In the genomic region with DNA sequence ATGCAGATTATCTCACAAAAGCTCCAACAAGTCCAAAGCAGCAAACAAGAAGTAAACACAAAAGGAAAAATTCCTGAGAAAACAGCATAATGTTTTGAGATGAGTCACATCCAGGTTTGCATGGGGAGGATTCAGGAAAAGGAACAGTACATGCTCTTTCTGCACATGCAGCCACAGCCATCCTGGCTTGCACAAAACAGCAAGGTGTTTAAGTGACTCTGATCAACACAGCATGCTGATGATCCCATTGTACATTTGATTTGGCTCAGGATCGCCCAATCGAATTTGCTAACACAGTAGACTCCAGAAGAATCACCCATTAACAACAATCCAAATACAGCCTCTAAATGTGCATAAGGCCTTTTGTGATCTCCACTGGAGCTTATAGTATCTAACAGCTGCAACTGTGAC, we compare ENCODE assay signal across 14 cellular contexts.
DNase-seq lines count a peak whose midpoint lies in the region; ATAC-seq and TF ChIP-seq lines count a peak whose summit lies in the region.
"Had no signal": no experiment of that assay in that cellular context is flagged by ENCODE, and none has a peak within 500 bp of the region (broad histone marks: within the 10 kb centered on the region; RNA-seq: fewer than 3 reads in every experiment).

No MANE protein-coding gene starts in this region.

- no peak overlapping the region for H4K8ac ChIP-seq in neuronal stem cell (ENCODE audit: low read depth, low read length)

- no peaks in the 10 kb centered on the region for H3K27me3 ChIP-seq in dorsolateral prefrontal cortex
- no peaks in the 10 kb centered on the region for H3K27me3 ChIP-seq in neuronal stem cell (ENCODE audit: control insufficient read depth in 3 of 3, insufficient read depth in 3 of 3, low read depth in 1 of 3, low read length in 3 of 3)

- H3K4me1 Mint-ChIP-seq in nephron progenitor cell, result peaks cover 40% of the 10 kb centered on the region
- H3K4me1 Mint-ChIP-seq in HFFc6 (ENCODE audit: low read depth), result no peaks in the 10 kb centered on the region

- H3K4me3 Mint-ChIP-seq in nephron progenitor cell (peak overlapping the region; percentile 47), HFFc6 (no peak overlapping the region)
- H3K4me3 Mint-ChIP-seq: activated T-cell treated with anti-CD3 and anti-CD28 coated beads, Interleukin-2, amount 50 U/mL, for 72 hours had no signal

- no CpG with 5 or more reads among the region's 2 CpGs for WGBS in neuronal stem cell (ENCODE audit: extremely low coverage in 2 of 2, insufficient read length in 2 of 2, insufficient replicate concordance in 1 of 2), 2 donors

- TF ChIP-seq CTCF in dorsolateral prefrontal cortex (IDR thresholded peaks at IDR 0.05 in 54 of 56, conservative IDR thresholded peaks at IDR 0.05 in 2 of 56; ENCODE audit: low read depth in 1 of 56, partially characterized antibody in 56 of 56), result no peak
- no peak for TF ChIP-seq CTCF in nephron progenitor cell (IDR thresholded peaks at IDR 0.05)
- no peak for TF ChIP-seq CTCF in HFFc6 (IDR thresholded peaks at IDR 0.05)

- no peaks in the 10 kb centered on the region for H3K79me1 ChIP-seq in neuronal stem cell (ENCODE audit: low read depth, low read length)

- no peaks in the 10 kb centered on the region for H3K9me3 Mint-ChIP-seq in nephron progenitor cell
- peaks cover 11% of the 10 kb centered on the region; the same call in 1 of the 2 replicates for H3K9me3 Mint-ChIP-seq in HFFc6

- no peak overlapping the region for H3K23ac ChIP-seq in neuronal stem cell (ENCODE audit: low read depth, low read length, poor library complexity)

- H3K27me3 Mint-ChIP-seq in nephron progenitor cell (ENCODE audit: low read depth, poor library complexity), result peaks cover 2% of the 10 kb centered on the region
- no peaks in the 10 kb centered on the region for H3K27me3 Mint-ChIP-seq in HFFc6 (ENCODE audit: insufficient read depth)

- H2AFZ ChIP-seq in neuronal stem cell (ENCODE audit: low read length), result no peak overlapping the region

- DNase-seq in HT1080 (ENCODE audit: low read depth), result peak; percentile 53
- peak; percentile 36 for DNase-seq in NCI-H69 (lab: John Stamatoyannopoulos, UW)
- peak in 1 of 10 donors; percentile 40 for DNase-seq in dorsolateral prefrontal cortex
- no peak for DNase-seq in nephron progenitor cell
- no peak for DNase-seq in activated T-cell treated with anti-CD3 and anti-CD28 coated beads for 4 hours
- DNase-seq in neuronal stem cell (ENCODE audit: low spot score), result no peak
- DNase-seq in HFFc6, result no peak
- DNase-seq: activated CD4-positive, alpha-beta T cell treated with anti-CD3 and anti-CD28 coated beads for 48 hours; activated T-cell treated with anti-CD3 and anti-CD28 coated beads, Interleukin-2, amount 50 U/mL, for 72 hours; left cardiac atrium; SW 1271 had no signal

- H2BK12ac ChIP-seq in neuronal stem cell (ENCODE audit: low read length), result no peak overlapping the region

- peaks cover 0 to 16% of the 10 kb centered on the region in 2 donors for H3K4me1 ChIP-seq in neuronal stem cell (ENCODE audit: control insufficient read depth in 2 of 2, insufficient read depth in 1 of 2, low read depth in 1 of 2, low read length in 2 of 2)

- H2BK15ac ChIP-seq in neuronal stem cell (ENCODE audit: low read length), result no peak overlapping the region

- H3K14ac ChIP-seq in neuronal stem cell (ENCODE audit: low read length), result no peak overlapping the region

- no peak overlapping the region for H3K4me2 ChIP-seq in neuronal stem cell (ENCODE audit: insufficient read depth, low read length, poor library complexity, severe bottlenecking)

- H3K36me3 Mint-ChIP-seq in nephron progenitor cell (ENCODE audit: low read depth) (no peaks in the 10 kb centered on the region), HFFc6 (ENCODE audit: low read depth) (no peaks in the 10 kb centered on the region)

- H3K4ac ChIP-seq in neuronal stem cell (ENCODE audit: low read length), result no peak overlapping the region

- H3K18ac ChIP-seq in neuronal stem cell (ENCODE audit: low read length), result no peak overlapping the region

- no peaks in the 10 kb centered on the region for H3K9me3 ChIP-seq in neuronal stem cell (replicated peaks in 1 of 2; ENCODE audit: control insufficient read depth in 2 of 2, insufficient read depth in 1 of 2, low read depth in 1 of 2, low read length in 2 of 2)

- no peak overlapping the region for H4K91ac ChIP-seq in neuronal stem cell (ENCODE audit: low read depth, low read length, poor library complexity)

- H3K27ac ChIP-seq in dorsolateral prefrontal cortex (peak overlapping the region in 41 of 59 donors; percentile 5 to 81 (median 62)), neuronal stem cell (replicated peaks; ENCODE audit: low read length) (no peak overlapping the region)
- H3K27ac ChIP-seq: C4-2B had no signal

- no peak overlapping the region for H3K9ac ChIP-seq in neuronal stem cell (ENCODE audit: low read depth, low read length, poor library complexity)

- intact Hi-C loops in dorsolateral prefrontal cortex (cut with DNase I), result loop anchor here in 1 of 2 donors (10.0 kb wide), 1 partner anchor 142 kb away; a partner anchor contains a TSS

- H3K27ac Mint-ChIP-seq in nephron progenitor cell (peak overlapping the region; percentile 90), HFFc6 (no peak overlapping the region)
- H3K27ac Mint-ChIP-seq: activated T-cell treated with anti-CD3 and anti-CD28 coated beads, Interleukin-2, amount 50 U/mL, for 72 hours had no signal

- ATAC-seq in HG03571 (IDR thresholded peaks at IDR 0.05; ENCODE audit: unreplicated experiment), result no peak
- ATAC-seq: activated T-cell treated with anti-CD3 and anti-CD28 coated beads, Interleukin-2, amount 50 U/mL, for 72 hours; HCT116; left cardiac atrium had no signal

- no peak overlapping the region for H2BK5ac ChIP-seq in neuronal stem cell (ENCODE audit: low read length)

- H3K36me3 ChIP-seq in neuronal stem cell (replicated peaks in 1 of 2; ENCODE audit: control insufficient read depth in 2 of 2, insufficient read depth in 2 of 2, low read length in 2 of 2), result peaks cover 0 to 20% of the 10 kb centered on the region in 2 donors

- no peak overlapping the region for H2BK120ac ChIP-seq in neuronal stem cell (ENCODE audit: low read depth, low read length)

- no peak overlapping the region for H3K4me3 ChIP-seq in dorsolateral prefrontal cortex
- no peak overlapping the region for H3K4me3 ChIP-seq in neuronal stem cell (ENCODE audit: low read length in 2 of 2)

- no peak overlapping the region for H2AK5ac ChIP-seq in neuronal stem cell (ENCODE audit: low read depth, low read length)

Comparison
In these comparisons a context has a peak if more than half of its experiments do, and no peak if none do; other contexts are left out.
1. DNase-seq: peak in HT1080 (single experiment) and NCI-H69 (single experiment); none in nephron progenitor cell (single experiment), activated T-cell treated with anti-CD3 and anti-CD28 coated beads for 4 hours (single experiment), neuronal stem cell (single experiment) and HFFc6 (single experiment).